Comparison of ENCODE assay signal across 1 cellular context in genomic region chr5:125093776-125094175, GRCh38.
TF ChIP-seq lines count a peak whose summit lies in the region.

No MANE protein-coding gene starts in this region.

TF ChIP-seq in IMR-90, 13 proteins besides CTCF, POLR2A, EP300 and RAD21:
- TF ChIP-seq MAFK (IDR thresholded peaks at IDR 0.05; ENCODE audit: low read depth, low read length), result no peak
- TF ChIP-seq NFE2L2 (IDR thresholded peaks at IDR 0.05; ENCODE audit: low read depth, low read length), result no peak
- peak; percentile 61; the same call in 1 of the 2 replicates for TF ChIP-seq BHLHE40 (IDR thresholded peaks at IDR 0.05; ENCODE audit: low read depth, low read length)
- no peak for TF ChIP-seq RCOR1 (IDR thresholded peaks at IDR 0.05; ENCODE audit: insufficient replicate concordance, low read length)
- TF ChIP-seq MAZ (IDR thresholded peaks at IDR 0.05; ENCODE audit: borderline replicate concordance, low read depth, low read length), result no peak
- TF ChIP-seq, protein P1, sequence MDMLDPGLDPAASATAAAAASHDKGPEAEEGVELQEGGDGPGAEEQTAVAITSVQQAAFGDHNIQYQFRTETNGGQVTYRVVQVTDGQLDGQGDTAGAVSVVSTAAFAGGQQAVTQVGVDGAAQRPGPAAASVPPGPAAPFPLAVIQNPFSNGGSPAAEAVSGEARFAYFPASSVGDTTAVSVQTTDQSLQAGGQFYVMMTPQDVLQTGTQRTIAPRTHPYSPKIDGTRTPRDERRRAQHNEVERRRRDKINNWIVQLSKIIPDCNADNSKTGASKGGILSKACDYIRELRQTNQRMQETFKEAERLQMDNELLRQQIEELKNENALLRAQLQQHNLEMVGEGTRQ (IDR thresholded peaks at IDR 0.05; ENCODE audit: low read depth, low read length), result no peak
- TF ChIP-seq CEBPB (IDR thresholded peaks at IDR 0.05; ENCODE audit: low read depth, low read length), result no peak
- TF ChIP-seq CHD1 (IDR thresholded peaks at IDR 0.05; ENCODE audit: low read depth, low read length), result no peak
- TF ChIP-seq RFX5 (IDR thresholded peaks at IDR 0.05; ENCODE audit: low read depth, low read length), result no peak
- TF ChIP-seq FOS (IDR thresholded peaks at IDR 0.05; ENCODE audit: low read depth, low read length), result peak; percentile 43; the same call in 1 of the 2 replicates
- TF ChIP-seq SMC3 (IDR thresholded peaks at IDR 0.05; ENCODE audit: low read depth, low read length), result no peak
- no peak for TF ChIP-seq ELK1 (IDR thresholded peaks at IDR 0.05; ENCODE audit: borderline replicate concordance, low read depth, low read length)
- no peak for TF ChIP-seq MXI1 (IDR thresholded peaks at IDR 0.05; ENCODE audit: borderline replicate concordance, low read depth, low read length)
